In the genomic region with DNA sequence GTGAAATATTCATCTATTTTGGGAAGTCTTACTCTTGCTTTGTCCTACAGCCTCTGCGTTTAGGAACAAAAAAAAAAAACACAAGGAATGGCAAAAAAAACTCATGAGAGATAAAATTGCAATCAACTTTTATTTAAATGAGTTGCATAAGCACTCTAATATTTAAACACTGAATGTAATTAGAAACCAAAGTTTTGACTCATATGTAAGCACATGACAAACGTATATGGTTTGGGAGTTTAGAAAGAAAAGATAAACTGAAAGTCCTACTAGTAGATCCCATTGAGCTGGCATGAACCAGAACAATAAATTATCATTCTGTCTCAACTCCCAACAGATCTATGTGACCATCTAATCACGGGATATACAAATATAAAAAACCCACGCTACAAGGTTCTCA, we compare ENCODE assay signal across 25 cellular contexts.
"Had no signal": no experiment of that assay in that cellular context is flagged by ENCODE, and none has a peak within 500 bp of the region (broad histone marks: within the 10 kb centered on the region; RNA-seq: fewer than 3 reads in every experiment).

No MANE protein-coding gene starts in this region.

- H3K27me3 Mint-ChIP-seq: activated B cell treated with CpG ODN at 0.5 μM for 24 hours; activated CD4-positive, alpha-beta T cell treated with anti-CD3 and anti-CD28 coated beads, Interleukin-2, amount 10 ng/mL, durations not matched to agents 24 days and 14 days; activated CD8-positive, alpha-beta memory T cell treated with anti-CD3 and anti-CD28 coated beads, Interleukin-2, amount 10 ng/mL, durations not matched to agents 7 days and 5 days; activated CD8-positive, alpha-beta T cell treated with anti-CD3 and anti-CD28 coated beads for 36 hours; activated naive CD8-positive, alpha-beta T cell treated with anti-CD3 and anti-CD28 coated beads, Interleukin-2, amount 10 ng/mL, durations not matched to agents 7 days and 5 days; stimulated activated memory B cell treated with anti-CD40 and anti-IgM and Interleukin-4, amounts not matched to agents 10 μg/mL and 1 μg/mL and 100 μg/mL, for 72 hours had no signal

- ATAC-seq: activated CD8-positive, alpha-beta memory T cell treated with anti-CD3 and anti-CD28 coated beads, Interleukin-2, amount 10 ng/mL, durations not matched to agents 7 days and 5 days; activated CD8-positive, alpha-beta T cell treated with anti-CD3 and anti-CD28 coated beads for 36 hours; gastroesophageal sphincter; mucosa of descending colon; sciatic nerve; SK-N-SH treated with all-trans-retinoic acid at 6 μM for 48 hours; stimulated activated memory B cell treated with anti-CD40 and anti-IgM and Interleukin-4, amounts not matched to agents 10 μg/mL and 1 μg/mL and 100 μg/mL, for 72 hours had no signal

- FAIRE-seq: islet of Langerhans, small intestine had no signal

- H3K27ac Mint-ChIP-seq: activated B cell treated with CpG ODN at 0.5 μM for 24 hours; activated CD4-positive, alpha-beta T cell treated with anti-CD3 and anti-CD28 coated beads, Interleukin-2, amount 10 ng/mL, durations not matched to agents 24 days and 14 days; activated CD8-positive, alpha-beta memory T cell treated with anti-CD3 and anti-CD28 coated beads, Interleukin-2, amount 10 ng/mL, durations not matched to agents 7 days and 5 days; activated naive CD4-positive, alpha-beta T cell treated with anti-CD3 and anti-CD28 coated beads for 36 hours; activated naive CD8-positive, alpha-beta T cell treated with anti-CD3 and anti-CD28 coated beads, Interleukin-2, amount 10 ng/mL, durations not matched to agents 7 days and 5 days had no signal

- DNase-seq: activated B cell treated with CpG ODN at 0.5 μM for 24 hours; activated CD4-positive, alpha-beta T cell treated with anti-CD3 and anti-CD28 coated beads, Interleukin-2, amount 10 ng/mL, durations not matched to agents 24 days and 14 days; activated CD8-positive, alpha-beta memory T cell treated with anti-CD3 and anti-CD28 coated beads, Interleukin-2, amount 10 ng/mL, durations not matched to agents 7 days and 5 days; activated CD8-positive, alpha-beta T cell treated with anti-CD3 and anti-CD28 coated beads for 36 hours; activated naive CD4-positive, alpha-beta T cell treated with anti-CD3 and anti-CD28 coated beads for 36 hours; activated naive CD8-positive, alpha-beta T cell treated with anti-CD3 and anti-CD28 coated beads, Interleukin-2, amount 10 ng/mL, durations not matched to agents 7 days and 5 days; amygdala; dermis blood vessel endothelial cell; effector CD8-positive, alpha-beta T cell; erythroblast; head of caudate nucleus; hypothalamus; mesendoderm; mucosa of descending colon; posterior cingulate gyrus; small intestine; stimulated activated CD4-positive, alpha-beta T cell treated with anti-CD3 and anti-CD28 coated beads, Interleukin-2, amount 100 ng/mL, for 24 hours; stomach had no signal

- H3K4me1 Mint-ChIP-seq: activated B cell treated with CpG ODN at 0.5 μM for 24 hours had no signal

- H3K9me3 Mint-ChIP-seq: activated B cell treated with CpG ODN at 0.5 μM for 24 hours; activated CD4-positive, alpha-beta T cell treated with anti-CD3 and anti-CD28 coated beads, Interleukin-2, amount 10 ng/mL, durations not matched to agents 24 days and 14 days; activated CD8-positive, alpha-beta T cell treated with anti-CD3 and anti-CD28 coated beads for 36 hours; activated naive CD4-positive, alpha-beta T cell treated with anti-CD3 and anti-CD28 coated beads for 36 hours; activated naive CD8-positive, alpha-beta T cell treated with anti-CD3 and anti-CD28 coated beads, Interleukin-2, amount 10 ng/mL, durations not matched to agents 7 days and 5 days; stimulated activated memory B cell treated with anti-CD40 and anti-IgM and Interleukin-4, amounts not matched to agents 10 μg/mL and 1 μg/mL and 100 μg/mL, for 72 hours had no signal

- H3K27ac ChIP-seq: stomach, suprapubic skin, tibial nerve had no signal

- H3K27me3 ChIP-seq: gastroesophageal sphincter, stomach, suprapubic skin, tibial nerve had no signal

- H3K4me3 ChIP-seq: gastroesophageal sphincter, mucosa of descending colon, stomach, suprapubic skin, tibial nerve had no signal

- H3K9me3 ChIP-seq: gastroesophageal sphincter, mucosa of descending colon, stomach, suprapubic skin, tibial nerve had no signal

- H3K4me3 Mint-ChIP-seq: activated B cell treated with CpG ODN at 0.5 μM for 24 hours; activated CD4-positive, alpha-beta T cell treated with anti-CD3 and anti-CD28 coated beads, Interleukin-2, amount 10 ng/mL, durations not matched to agents 24 days and 14 days; activated CD8-positive, alpha-beta memory T cell treated with anti-CD3 and anti-CD28 coated beads, Interleukin-2, amount 10 ng/mL, durations not matched to agents 7 days and 5 days; activated CD8-positive, alpha-beta T cell treated with anti-CD3 and anti-CD28 coated beads for 36 hours; activated naive CD4-positive, alpha-beta T cell treated with anti-CD3 and anti-CD28 coated beads for 36 hours; activated naive CD8-positive, alpha-beta T cell treated with anti-CD3 and anti-CD28 coated beads, Interleukin-2, amount 10 ng/mL, durations not matched to agents 7 days and 5 days; stimulated activated memory B cell treated with anti-CD40 and anti-IgM and Interleukin-4, amounts not matched to agents 10 μg/mL and 1 μg/mL and 100 μg/mL, for 72 hours had no signal

- H3K4me1 ChIP-seq: suprapubic skin had no signal
